Comparison of ENCODE assay signal across 15 cellular contexts in genomic region chr11:100851584-100852152, GRCh38.
DNase-seq lines count a peak whose midpoint lies in the region; ATAC-seq, FAIRE-seq and TF ChIP-seq lines count a peak whose summit lies in the region.
"Had no signal": no experiment of that assay in that cellular context is flagged by ENCODE, and none has a peak within 500 bp of the region (broad histone marks: within the 10 kb centered on the region; RNA-seq: fewer than 3 reads in every experiment).

No MANE protein-coding gene starts in this region.

- H3K27ac ChIP-seq in liver (ENCODE audit: low read depth in 1 of 2, low read length in 2 of 2) (peak overlapping the region; percentile 28 to 75), HepG2 (ENCODE audit: extremely low read length, insufficient read depth, low read length) (no peak overlapping the region), epithelial cell of prostate (peak overlapping the region; percentile 54)
- H3K27ac ChIP-seq: BLaER1 had no signal

- no TSS peak for BruUV-seq in HepG2 (replicated peaks; lab: Mats Ljungman, UMichigan)

- no peak overlapping the region for H2AFZ ChIP-seq in HepG2 (ENCODE audit: low read length)

- CTCF ChIA-PET in HepG2 (lab: Yijun Ruan, JAX; ENCODE audit: low intra/inter-chr PET ratio, low total read pairs) = no interaction called here

- no peaks in the 10 kb centered on the region for H3K27me3 ChIP-seq in liver (ENCODE audit: control insufficient read depth in 4 of 4, insufficient read depth in 4 of 4, low read length in 3 of 4)
- H3K27me3 ChIP-seq in HepG2 (ENCODE audit: control insufficient read depth in 1 of 2, insufficient read depth in 2 of 2, low read length in 2 of 2) = no peaks in the 10 kb centered on the region
- H3K27me3 ChIP-seq: BLaER1 had no signal

- in situ Hi-C loops in HepG2 (cut with HindIII; ENCODE audit: extremely low pct_ligation_motif_present, low pct_unique_long_range_greater_than_20kb) = loop anchor here (5.0 to 10.0 kb wide), 2 partner anchors 167 to 274 kb away; partner anchors contain the start of gene ARHGAP42

- TF ChIP-seq RAD21 in liver (IDR thresholded peaks at IDR 0.05) (peak; percentile 29), HepG2 (CRISPR knock-in tag; IDR thresholded peaks at IDR 0.05) (no peak)

- H3K36me3 ChIP-seq in liver (ENCODE audit: control insufficient read depth in 4 of 4, insufficient read depth in 3 of 4, low read depth in 1 of 4, low read length in 3 of 4) (no peaks in the 10 kb centered on the region), HepG2 (replicated peaks in 1 of 2; ENCODE audit: control insufficient read depth in 1 of 2, insufficient read depth in 2 of 2, low read length in 2 of 2) (no peaks in the 10 kb centered on the region), mucosa of descending colon (ENCODE audit: low read depth) (no peaks in the 10 kb centered on the region)
- H3K36me3 ChIP-seq: BLaER1, HAP-1 had no signal

- DNase-seq in HepG2 (ENCODE audit: low spot score) (no peak), epithelial cell of prostate (ENCODE audit: low read depth, low spot score) (peak; percentile 63), mucosa of descending colon (no peak), dermis blood vessel endothelial cell (no peak)
- DNase-seq: 8988T; AML-193; Caco-2; CD8-positive, alpha-beta memory T cell; DMS53 had no signal

- no peak for FAIRE-seq in HepG2 (lab: Jason Lieb, UNC)
- FAIRE-seq: H1 had no signal

- POLR2A ChIA-PET in HepG2 (lab: Yijun Ruan, JAX) = no interaction called here

- TF ChIP-seq EP300 in HepG2 (IDR thresholded peaks at IDR 0.05; ENCODE audit: low read depth in 2 of 2, low read length in 2 of 2) (no peak), HepG2 (CRISPR knock-in tag; IDR thresholded peaks at IDR 0.05; ENCODE audit: borderline replicate concordance) (no peak)

- intact Hi-C loops in HepG2 (cut with micrococcal nuclease; ENCODE audit: unreplicated experiment) (no loop called here), mucosa of descending colon (cut with DNase I, micrococcal nuclease) (loop anchor here (5.0 kb wide), 3 partner anchors 164 to 274 kb away; partner anchors contain the start of gene ARHGAP42 (in 1 of the 2))

- H3K4me3 ChIP-seq in liver (ENCODE audit: low read depth in 1 of 3, low read length in 3 of 3) (peak overlapping the region in 1 of 3 donors; percentile 15), HepG2 (replicated peaks in 1 of 3; ENCODE audit: insufficient read depth in 1 of 3, low read depth in 2 of 3, low read length in 3 of 3) (no peak overlapping the region), mucosa of descending colon (no peak overlapping the region)
- H3K4me3 ChIP-seq: BLaER1, HAP-1 had no signal

- ATAC-seq in HepG2 (no peak), mucosa of descending colon (peak; percentile 14), HG03175 (IDR thresholded peaks at IDR 0.05; ENCODE audit: unreplicated experiment) (no peak), HG02885 (IDR thresholded peaks at IDR 0.05; ENCODE audit: poor library complexity, unreplicated experiment) (no peak)

- H3K9ac ChIP-seq in liver (ENCODE audit: low read depth in 1 of 2, low read length in 2 of 2) (no peak overlapping the region), HepG2 (ENCODE audit: insufficient read depth, low read depth, low read length) (no peak overlapping the region)
- H3K9ac ChIP-seq: BLaER1 had no signal

- WGBS in liver = 20% methylated on average over 5 of the region's 5 CpGs
- 75% methylated on average over 5 of the region's 5 CpGs for WGBS in HepG2 (ENCODE audit: low lambda C conversion rate)

- H3K4me1 ChIP-seq in liver (ENCODE audit: control insufficient read depth in 4 of 4, insufficient read depth in 4 of 4, low read length in 3 of 4) = peaks cover 2 to 41% (median 26%) of the 10 kb centered on the region in 4 donors
- H3K4me1 ChIP-seq in HepG2 (ENCODE audit: insufficient read depth, low read length) = peaks cover 8% of the 10 kb centered on the region
- H3K4me1 ChIP-seq in mucosa of descending colon (ENCODE audit: low read depth) = no peaks in the 10 kb centered on the region
- H3K4me1 ChIP-seq: BLaER1 had no signal

- TF ChIP-seq CTCF in liver (IDR thresholded peaks at IDR 0.05; ENCODE audit: low read depth, low read length, missing input control) (no peak), HepG2 (CRISPR knock-in tag; IDR thresholded peaks at IDR 0.05) (no peak), mucosa of descending colon (IDR thresholded peaks at IDR 0.05) (no peak)

- H3K9me3 ChIP-seq in liver (ENCODE audit: control insufficient read depth in 4 of 4, low read length in 3 of 4) (no peaks in the 10 kb centered on the region), HepG2 (ENCODE audit: low read length) (no peaks in the 10 kb centered on the region), mucosa of descending colon (no peaks in the 10 kb centered on the region)
- H3K9me3 ChIP-seq: BLaER1, Caco-2, HAP-1 had no signal

- no peak overlapping the region for H3K4me2 ChIP-seq in HepG2 (ENCODE audit: low read depth, low read length)
- H3K4me2 ChIP-seq: BLaER1 had no signal

- H3K79me2 ChIP-seq in HepG2 (ENCODE audit: insufficient read depth, low read length) = no peaks in the 10 kb centered on the region

- no peaks in the 10 kb centered on the region for H4K20me1 ChIP-seq in HepG2 (ENCODE audit: insufficient read depth, low read length)

- no peak for TF ChIP-seq POLR2A in HepG2 (IDR thresholded peaks at IDR 0.05; ENCODE audit: insufficient read depth in 1 of 2, low read depth in 2 of 2, low read length in 2 of 2)

TF ChIP-seq in liver, 16 proteins besides CTCF, POLR2A, EP300 and RAD21 (continues in another document):
- peak; percentile 48 for TF ChIP-seq FOXA1 (IDR thresholded peaks at IDR 0.05)
- TF ChIP-seq ZBTB33 (IDR thresholded peaks at IDR 0.05) = peak; percentile 52
- TF ChIP-seq NR2F2 (IDR thresholded peaks at IDR 0.05) = no peak
- peak in 1 of 2 donors; percentile 53 for TF ChIP-seq JUND (IDR thresholded peaks at IDR 0.05)
- no peak for TF ChIP-seq SP1 (IDR thresholded peaks at IDR 0.05)
- TF ChIP-seq YY1 (IDR thresholded peaks at IDR 0.05) = peak; percentile 51
- TF ChIP-seq HNF4G (IDR thresholded peaks at IDR 0.05) = peak; percentile 7
- TF ChIP-seq GABPA (IDR thresholded peaks at IDR 0.05 in 1 of 2, conservative IDR thresholded peaks at IDR 0.05 in 1 of 2) = no peak
- peak; percentile 69 for TF ChIP-seq FOXA2 (IDR thresholded peaks at IDR 0.05)
- peak; percentile 67 for TF ChIP-seq MAX (IDR thresholded peaks at IDR 0.05)
- peak in 1 of 2 donors; percentile 77 for TF ChIP-seq RXRA (IDR thresholded peaks at IDR 0.05)

TF ChIP-seq in HepG2, 621 proteins besides CTCF, POLR2A, EP300 and RAD21:
- no peak for TF ChIP-seq TIGD3 (CRISPR knock-in tag; IDR thresholded peaks at IDR 0.05; ENCODE audit: borderline replicate concordance)
- no peak for TF ChIP-seq E2F5 (CRISPR knock-in tag; conservative IDR thresholded peaks at IDR 0.05)
- TF ChIP-seq PHF20 (CRISPR knock-in tag; IDR thresholded peaks at IDR 0.05) = no peak
- TF ChIP-seq FLYWCH1 (CRISPR knock-in tag; IDR thresholded peaks at IDR 0.05) = no peak
- no peak for TF ChIP-seq ZNF263 (CRISPR knock-in tag; IDR thresholded peaks at IDR 0.05)
- no peak for TF ChIP-seq ZNF670 (CRISPR knock-in tag; IDR thresholded peaks at IDR 0.05; ENCODE audit: borderline replicate concordance)
- TF ChIP-seq SALL2 (CRISPR knock-in tag; IDR thresholded peaks at IDR 0.05) = no peak
- TF ChIP-seq ZNF30 (CRISPR knock-in tag; IDR thresholded peaks at IDR 0.05) = no peak
- no peak for TF ChIP-seq ZNF879 (CRISPR knock-in tag; IDR thresholded peaks at IDR 0.05)
- TF ChIP-seq SP2 (CRISPR knock-in tag; IDR thresholded peaks at IDR 0.05) = no peak
- TF ChIP-seq ZNF44 (CRISPR knock-in tag; IDR thresholded peaks at IDR 0.05) = no peak
- TF ChIP-seq SAP130 (CRISPR knock-in tag; IDR thresholded peaks at IDR 0.05; ENCODE audit: low read depth) = no peak
- no peak for TF ChIP-seq ZNF276 (CRISPR knock-in tag; IDR thresholded peaks at IDR 0.05; ENCODE audit: low read depth)
- no peak for TF ChIP-seq ZNF235 (CRISPR knock-in tag; IDR thresholded peaks at IDR 0.05; ENCODE audit: borderline replicate concordance)
